ENCODE assay signal across 11 cellular contexts in the genomic region with DNA sequence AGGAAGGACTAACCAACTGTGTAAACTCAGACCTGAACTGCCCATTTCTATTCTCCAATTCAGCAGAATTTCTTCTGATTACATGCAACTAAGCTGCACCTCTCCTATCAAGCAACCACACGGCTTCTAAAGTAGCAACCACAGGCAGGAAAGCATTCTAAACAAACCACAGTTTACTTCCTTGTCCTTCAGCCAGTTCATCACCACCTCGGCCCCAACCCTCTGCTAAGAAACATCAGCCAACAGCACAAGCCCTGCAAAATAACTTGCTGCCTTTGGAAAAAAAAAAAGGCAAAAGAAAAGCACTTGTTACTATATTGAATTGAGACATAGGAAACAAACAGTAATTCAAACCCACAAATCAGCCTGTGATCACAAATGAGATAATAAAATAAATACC.
DNase-seq lines count a peak whose midpoint lies in the region; ATAC-seq lines count a peak whose summit lies in the region.
"Had no signal": no experiment of that assay in that cellular context is flagged by ENCODE, and none has a peak within 500 bp of the region (broad histone marks: within the 10 kb centered on the region; RNA-seq: fewer than 3 reads in every experiment).

No MANE protein-coding gene starts in this region.

- no peaks in the 10 kb centered on the region for H3K27me3 Mint-ChIP-seq in activated T-helper 1 cell treated with anti-CD3 and anti-CD28 coated beads, Interleukin-12 subunit alpha, Interleukin-12 subunit beta, Interleukin-2, Interleukin-4 antibody, amounts not matched to agents 30 ng/mL and 10 ng/mL and 1 ng/mL, durations not matched to agents 14 hours and 24 hours and 36 hours (ENCODE audit: insufficient read depth)

- H3K4me1 Mint-ChIP-seq in activated T-helper 1 cell treated with anti-CD3 and anti-CD28 coated beads, Interleukin-12 subunit alpha, Interleukin-12 subunit beta, Interleukin-2, Interleukin-4 antibody, amounts not matched to agents 30 ng/mL and 10 ng/mL and 1 ng/mL, durations not matched to agents 14 hours and 24 hours and 36 hours (ENCODE audit: low read depth), result peaks cover 99% of the 10 kb centered on the region

- intact Hi-C loops in activated T-helper 1 cell treated with anti-CD3 and anti-CD28 coated beads, Interleukin-12 subunit alpha, Interleukin-12 subunit beta, Interleukin-2, Interleukin-4 antibody, amounts not matched to agents 30 ng/mL and 10 ng/mL and 1 ng/mL, durations not matched to agents 14 hours and 24 hours and 36 hours (cut with micrococcal nuclease), result loop anchor here (5.0 to 10.0 kb wide), 3 partner anchors 340 to 667 kb away; partner anchors contain the start of gene PARD6B

- H3K27ac Mint-ChIP-seq in activated T-helper 1 cell treated with anti-CD3 and anti-CD28 coated beads, Interleukin-12 subunit alpha, Interleukin-12 subunit beta, Interleukin-2, Interleukin-4 antibody, amounts not matched to agents 30 ng/mL and 10 ng/mL and 1 ng/mL, durations not matched to agents 14 hours and 24 hours and 36 hours, result peak overlapping the region; percentile 96

- no peaks in the 10 kb centered on the region for H3K9me3 Mint-ChIP-seq in activated T-helper 1 cell treated with anti-CD3 and anti-CD28 coated beads, Interleukin-12 subunit alpha, Interleukin-12 subunit beta, Interleukin-2, Interleukin-4 antibody, amounts not matched to agents 30 ng/mL and 10 ng/mL and 1 ng/mL, durations not matched to agents 14 hours and 24 hours and 36 hours

- H3K4me3 Mint-ChIP-seq in activated T-helper 1 cell treated with anti-CD3 and anti-CD28 coated beads, Interleukin-12 subunit alpha, Interleukin-12 subunit beta, Interleukin-2, Interleukin-4 antibody, amounts not matched to agents 30 ng/mL and 10 ng/mL and 1 ng/mL, durations not matched to agents 14 hours and 24 hours and 36 hours, result peak overlapping the region; percentile 51

- H3K36me3 Mint-ChIP-seq in activated T-helper 1 cell treated with anti-CD3 and anti-CD28 coated beads, Interleukin-12 subunit alpha, Interleukin-12 subunit beta, Interleukin-2, Interleukin-4 antibody, amounts not matched to agents 30 ng/mL and 10 ng/mL and 1 ng/mL, durations not matched to agents 14 hours and 24 hours and 36 hours (ENCODE audit: low read depth), result peaks cover 76% of the 10 kb centered on the region

- peak; percentile 46 for DNase-seq in ELR (ENCODE audit: low read depth)
- DNase-seq in NOMO-1 treated with dmso at 0.1 percent for 144 hours (lab: John Stamatoyannopoulos, UW; ENCODE audit: unreplicated experiment), result peak; percentile 15
- DNase-seq in activated T-helper 1 cell treated with anti-CD3 and anti-CD28 coated beads, Interleukin-12 subunit alpha, Interleukin-12 subunit beta, Interleukin-2, Interleukin-4 antibody, amounts not matched to agents 30 ng/mL and 10 ng/mL and 1 ng/mL, durations not matched to agents 14 hours and 24 hours and 36 hours (ENCODE audit: low spot score), result peak; percentile 45
- DNase-seq in mucosa of gallbladder (ENCODE audit: low spot score), result peak; percentile 22
- DNase-seq in NCI-H526 (lab: John Stamatoyannopoulos, UW), result no peak
- DNase-seq in NCI-H187 treated with DMSO at 0.1 percent for 48 hours (lab: John Stamatoyannopoulos, UW), result no peak
- DNase-seq: dorsolateral prefrontal cortex, lower lobe of right lung, NCI-H1417 had no signal

- no peak for ATAC-seq in HG02840 (IDR thresholded peaks at IDR 0.05; ENCODE audit: low FRiP score, unreplicated experiment)
- no peak for ATAC-seq in GM18517 (IDR thresholded peaks at IDR 0.05; ENCODE audit: unreplicated experiment)

Comparison
In these comparisons a context has a peak if more than half of its experiments do, and no peak if none do; other contexts are left out.
1. DNase-seq: peak in ELR (single experiment), NOMO-1 treated with dmso at 0.1 percent for 144 hours (single experiment), activated T-helper 1 cell treated with anti-CD3 and anti-CD28 coated beads, Interleukin-12 subunit alpha, Interleukin-12 subunit beta, Interleukin-2, Interleukin-4 antibody, amounts not matched to agents 30 ng/mL and 10 ng/mL and 1 ng/mL, durations not matched to agents 14 hours and 24 hours and 36 hours (single experiment) and mucosa of gallbladder (single experiment); none in NCI-H526 (0 of 2) and NCI-H187 treated with DMSO at 0.1 percent for 48 hours (single experiment).